Comparison of ENCODE assay signal across 2 cellular contexts in the genomic region with DNA sequence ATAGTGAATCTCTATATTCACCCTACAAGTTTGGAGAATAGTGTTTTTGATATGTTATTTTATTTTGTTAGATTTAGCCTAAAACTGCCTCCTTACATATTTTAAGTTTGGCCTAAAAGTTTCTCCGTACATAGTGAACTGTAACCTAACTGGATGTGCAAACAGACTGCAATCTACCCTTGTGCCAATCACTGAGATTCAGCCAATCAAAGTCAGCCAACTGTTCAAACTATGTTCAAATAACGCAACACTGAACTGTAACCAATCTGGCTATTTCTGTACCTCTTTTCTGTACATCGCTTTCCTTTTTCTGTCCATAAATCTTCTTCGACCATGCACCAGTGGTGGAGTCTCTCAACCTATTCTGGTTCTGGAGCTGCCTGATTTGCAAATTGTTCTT.
TF ChIP-seq lines count a peak whose summit lies in the region.

No MANE protein-coding gene starts in this region.

TF ChIP-seq in HCT116, 20 proteins besides CTCF, POLR2A, EP300 and RAD21:
- TF ChIP-seq, protein P1, sequence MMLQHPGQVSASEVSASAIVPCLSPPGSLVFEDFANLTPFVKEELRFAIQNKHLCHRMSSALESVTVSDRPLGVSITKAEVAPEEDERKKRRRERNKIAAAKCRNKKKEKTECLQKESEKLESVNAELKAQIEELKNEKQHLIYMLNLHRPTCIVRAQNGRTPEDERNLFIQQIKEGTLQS (IDR thresholded peaks at IDR 0.05): no peak
- TF ChIP-seq REST (IDR thresholded peaks at IDR 0.05; ENCODE audit: low read depth): no peak
- no peak for TF ChIP-seq ZFX (IDR thresholded peaks at IDR 0.05)
- TF ChIP-seq EZH2phosphoT487 (IDR thresholded peaks at IDR 0.05; ENCODE audit: borderline replicate concordance): no peak
- TF ChIP-seq FOSL1 (IDR thresholded peaks at IDR 0.05; ENCODE audit: low read depth): no peak
- TF ChIP-seq JUND (IDR thresholded peaks at IDR 0.05): no peak
- no peak for TF ChIP-seq ELF1 (IDR thresholded peaks at IDR 0.05; ENCODE audit: borderline replicate concordance, low read depth)
- TF ChIP-seq SIN3A (IDR thresholded peaks at IDR 0.05; ENCODE audit: low read depth): no peak

TF ChIP-seq in K562, 482 proteins besides CTCF, POLR2A, EP300 and RAD21:
- no peak for TF ChIP-seq KLF16 (IDR thresholded peaks at IDR 0.05)
- TF ChIP-seq PCBP1 (IDR thresholded peaks at IDR 0.05; ENCODE audit: low read depth, low read length, poor library complexity, severe bottlenecking): no peak
- peak; percentile 63; the same call in 1 of the 2 replicates for TF ChIP-seq FOXM1 (IDR thresholded peaks at IDR 0.05; ENCODE audit: low read depth)
- TF ChIP-seq FOXM1 (CRISPR knock-in tag; IDR thresholded peaks at IDR 0.05; ENCODE audit: low read depth): no peak
- TF ChIP-seq, protein P2, sequence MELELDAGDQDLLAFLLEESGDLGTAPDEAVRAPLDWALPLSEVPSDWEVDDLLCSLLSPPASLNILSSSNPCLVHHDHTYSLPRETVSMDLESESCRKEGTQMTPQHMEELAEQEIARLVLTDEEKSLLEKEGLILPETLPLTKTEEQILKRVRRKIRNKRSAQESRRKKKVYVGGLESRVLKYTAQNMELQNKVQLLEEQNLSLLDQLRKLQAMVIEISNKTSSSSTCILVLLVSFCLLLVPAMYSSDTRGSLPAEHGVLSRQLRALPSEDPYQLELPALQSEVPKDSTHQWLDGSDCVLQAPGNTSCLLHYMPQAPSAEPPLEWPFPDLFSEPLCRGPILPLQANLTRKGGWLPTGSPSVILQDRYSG (tag; conservative IDR thresholded peaks at IDR 0.05; ENCODE audit: low read depth): no peak
- no peak for TF ChIP-seq CBFA2T2 (conservative IDR thresholded peaks at IDR 0.05)
- TF ChIP-seq ZNF695 (CRISPR knock-in tag; IDR thresholded peaks at IDR 0.05): no peak
- TF ChIP-seq MECOM (CRISPR knock-in tag; IDR thresholded peaks at IDR 0.05): no peak
- no peak for TF ChIP-seq ZNF507 (tag; conservative IDR thresholded peaks at IDR 0.05)
- TF ChIP-seq ZNF407 (IDR thresholded peaks at IDR 0.05; ENCODE audit: low read depth): peak; percentile 73; the same call in 1 of the 2 replicates
- no peak for TF ChIP-seq ELK1 (CRISPR knock-in tag; IDR thresholded peaks at IDR 0.05)
- TF ChIP-seq PKNOX1 (IDR thresholded peaks at IDR 0.05): peak; percentile 90
- no peak for TF ChIP-seq SMC3 (conservative IDR thresholded peaks at IDR 0.05; ENCODE audit: insufficient read depth, low read depth, low read length)
- no peak for TF ChIP-seq ARNT (IDR thresholded peaks at IDR 0.05)
- peak; percentile 34; the same call in 1 of the 2 replicates for TF ChIP-seq MYBL2 (IDR thresholded peaks at IDR 0.05; ENCODE audit: low read depth)
- TF ChIP-seq MYBL2 (CRISPR knock-in tag; IDR thresholded peaks at IDR 0.05; ENCODE audit: borderline replicate concordance): no peak
- no peak for TF ChIP-seq NKRF (IDR thresholded peaks at IDR 0.05; ENCODE audit: borderline replicate concordance)
- TF ChIP-seq CXXC5 (CRISPR knock-in tag; IDR thresholded peaks at IDR 0.05): no peak
TF ChIP-seq in K562: peak in this region for 4.
